ENCODE assay signal across 2 cellular contexts in the genomic region with DNA sequence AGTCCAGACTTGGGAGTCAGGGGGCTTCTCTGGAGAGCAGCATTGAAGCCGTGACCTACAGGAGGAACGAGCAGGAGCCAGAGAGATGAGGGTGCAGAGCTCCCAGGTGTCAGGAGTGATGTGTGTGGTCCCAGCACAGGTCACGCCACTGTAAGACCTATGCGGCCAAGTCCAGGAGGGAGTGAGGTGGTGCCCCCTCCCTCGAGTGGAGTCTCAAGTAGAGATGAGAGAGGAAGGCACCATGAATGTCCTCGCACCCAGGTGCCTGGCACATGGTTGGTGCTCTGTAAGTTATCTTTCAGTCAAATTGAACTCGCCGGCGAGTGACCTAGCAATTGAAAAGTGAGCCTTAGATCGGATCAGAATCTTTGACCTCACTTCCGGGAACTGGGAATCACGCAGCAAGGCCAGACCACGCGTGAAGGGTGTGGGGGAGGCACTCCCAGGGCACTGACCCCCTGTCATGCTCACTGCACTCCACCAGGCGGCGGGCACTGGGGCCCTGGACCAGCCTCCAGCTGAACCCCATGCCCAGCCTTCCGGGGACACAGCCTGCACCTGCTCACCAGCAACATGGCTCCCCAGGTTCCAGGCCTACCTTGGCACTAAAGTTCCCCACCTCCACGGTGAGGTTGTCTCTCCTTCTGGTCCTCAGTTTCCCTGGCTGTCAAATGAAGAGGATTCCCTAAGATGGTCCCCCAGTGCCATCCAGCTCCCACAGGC.
TF ChIP-seq lines count a peak whose summit lies in the region.

No MANE protein-coding gene starts in this region.

TF ChIP-seq in HCT116, 20 proteins besides CTCF, POLR2A, EP300 and RAD21 (continued from another document):
- TF ChIP-seq REST (IDR thresholded peaks at IDR 0.05; ENCODE audit: low read depth) (no peak), ZFX (IDR thresholded peaks at IDR 0.05) (no peak), SIN3A (IDR thresholded peaks at IDR 0.05; ENCODE audit: low read depth) (no peak)

TF ChIP-seq in WTC11, 78 proteins besides CTCF, POLR2A, EP300 and RAD21 (continued from another document):
- TF ChIP-seq AFF4 (CRISPR knock-in tag; IDR thresholded peaks at IDR 0.05; ENCODE audit: borderline replicate concordance): no peak
- TF ChIP-seq SP1 (CRISPR knock-in tag; conservative IDR thresholded peaks at IDR 0.05): no peak
- TF ChIP-seq FOXP1 (CRISPR knock-in tag; IDR thresholded peaks at IDR 0.05; ENCODE audit: borderline replicate concordance): no peak
- TF ChIP-seq GTF2I (CRISPR knock-in tag; conservative IDR thresholded peaks at IDR 0.05): no peak
- no peak for TF ChIP-seq ARID4B (CRISPR knock-in tag; IDR thresholded peaks at IDR 0.05; ENCODE audit: borderline replicate concordance)
- no peak for TF ChIP-seq CREM (CRISPR knock-in tag; IDR thresholded peaks at IDR 0.05)
- no peak for TF ChIP-seq FOXK1 (CRISPR knock-in tag; IDR thresholded peaks at IDR 0.05)
- TF ChIP-seq CREB1 (CRISPR knock-in tag; IDR thresholded peaks at IDR 0.05): no peak
- no peak for TF ChIP-seq CBFB (CRISPR knock-in tag; IDR thresholded peaks at IDR 0.05; ENCODE audit: low read depth)
- TF ChIP-seq, protein P1, sequence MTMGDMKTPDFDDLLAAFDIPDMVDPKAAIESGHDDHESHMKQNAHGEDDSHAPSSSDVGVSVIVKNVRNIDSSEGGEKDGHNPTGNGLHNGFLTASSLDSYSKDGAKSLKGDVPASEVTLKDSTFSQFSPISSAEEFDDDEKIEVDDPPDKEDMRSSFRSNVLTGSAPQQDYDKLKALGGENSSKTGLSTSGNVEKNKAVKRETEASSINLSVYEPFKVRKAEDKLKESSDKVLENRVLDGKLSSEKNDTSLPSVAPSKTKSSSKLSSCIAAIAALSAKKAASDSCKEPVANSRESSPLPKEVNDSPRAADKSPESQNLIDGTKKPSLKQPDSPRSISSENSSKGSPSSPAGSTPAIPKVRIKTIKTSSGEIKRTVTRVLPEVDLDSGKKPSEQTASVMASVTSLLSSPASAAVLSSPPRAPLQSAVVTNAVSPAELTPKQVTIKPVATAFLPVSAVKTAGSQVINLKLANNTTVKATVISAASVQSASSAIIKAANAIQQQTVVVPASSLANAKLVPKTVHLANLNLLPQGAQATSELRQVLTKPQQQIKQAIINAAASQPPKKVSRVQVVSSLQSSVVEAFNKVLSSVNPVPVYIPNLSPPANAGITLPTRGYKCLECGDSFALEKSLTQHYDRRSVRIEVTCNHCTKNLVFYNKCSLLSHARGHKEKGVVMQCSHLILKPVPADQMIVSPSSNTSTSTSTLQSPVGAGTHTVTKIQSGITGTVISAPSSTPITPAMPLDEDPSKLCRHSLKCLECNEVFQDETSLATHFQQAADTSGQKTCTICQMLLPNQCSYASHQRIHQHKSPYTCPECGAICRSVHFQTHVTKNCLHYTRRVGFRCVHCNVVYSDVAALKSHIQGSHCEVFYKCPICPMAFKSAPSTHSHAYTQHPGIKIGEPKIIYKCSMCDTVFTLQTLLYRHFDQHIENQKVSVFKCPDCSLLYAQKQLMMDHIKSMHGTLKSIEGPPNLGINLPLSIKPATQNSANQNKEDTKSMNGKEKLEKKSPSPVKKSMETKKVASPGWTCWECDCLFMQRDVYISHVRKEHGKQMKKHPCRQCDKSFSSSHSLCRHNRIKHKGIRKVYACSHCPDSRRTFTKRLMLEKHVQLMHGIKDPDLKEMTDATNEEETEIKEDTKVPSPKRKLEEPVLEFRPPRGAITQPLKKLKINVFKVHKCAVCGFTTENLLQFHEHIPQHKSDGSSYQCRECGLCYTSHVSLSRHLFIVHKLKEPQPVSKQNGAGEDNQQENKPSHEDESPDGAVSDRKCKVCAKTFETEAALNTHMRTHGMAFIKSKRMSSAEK (CRISPR knock-in tag; IDR thresholded peaks at IDR 0.05; ENCODE audit: borderline replicate concordance): no peak
- TF ChIP-seq ELF4 (CRISPR knock-in tag; IDR thresholded peaks at IDR 0.05; ENCODE audit: low read depth): no peak
- no peak for TF ChIP-seq STAT6 (CRISPR knock-in tag; conservative IDR thresholded peaks at IDR 0.05; ENCODE audit: low read depth)
- no peak for TF ChIP-seq ZMAT4 (CRISPR knock-in tag; IDR thresholded peaks at IDR 0.05)
